11 cellular contexts compared by ENCODE assay signal in the genomic region with DNA sequence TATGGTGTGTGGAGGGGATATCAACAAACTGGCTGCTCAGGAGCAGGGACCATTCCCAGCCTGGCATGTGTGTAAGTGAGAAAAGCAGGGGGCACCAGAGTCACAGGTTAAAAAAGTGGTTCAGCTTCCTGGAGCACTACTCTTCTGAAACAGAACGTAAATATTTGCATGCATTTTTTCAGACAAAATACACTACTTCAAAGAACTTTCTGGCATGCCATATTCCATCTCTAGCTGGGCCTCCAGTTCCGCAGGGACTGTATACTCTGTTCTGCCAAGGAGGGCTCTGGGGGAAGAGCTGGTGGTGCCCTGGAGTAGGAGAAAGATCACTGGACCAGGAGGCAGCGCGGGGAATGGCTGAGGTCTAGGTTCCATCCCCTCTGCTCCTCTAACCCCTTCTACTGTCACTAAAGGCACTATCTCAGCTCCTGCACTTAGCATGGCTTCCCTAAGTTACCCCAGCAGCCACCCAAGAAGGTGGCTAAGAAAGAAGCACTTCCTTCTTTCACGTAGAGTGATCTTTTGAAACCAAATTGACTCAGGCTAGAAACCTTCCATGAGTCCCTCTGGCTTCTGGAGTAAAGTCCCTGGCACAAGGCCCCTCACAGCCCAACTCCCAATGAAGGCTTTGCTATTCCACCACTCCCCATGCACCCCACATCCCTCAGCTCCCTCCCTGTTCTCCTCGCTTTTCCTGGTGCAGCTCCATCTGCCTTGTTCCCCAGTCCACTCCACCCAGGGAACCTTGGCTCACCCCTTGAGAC. TPM values are rescaled to one million over a fixed set of nuclear protein-coding genes. Genes with fewer than 3 reads are reported as not detected.
DNase-seq lines count a peak whose midpoint lies in the region; ATAC-seq and TF ChIP-seq lines count a peak whose summit lies in the region.
"Had no signal": no experiment of that assay in that cellular context is flagged by ENCODE, and none has a peak within 500 bp of the region (broad histone marks: within the 10 kb centered on the region; RNA-seq: fewer than 3 reads in every experiment).

No MANE protein-coding gene starts in this region.

- H2AFZ ChIP-seq in HCT116 (ENCODE audit: low read depth, low read length, poor library complexity, severe bottlenecking) = no peak overlapping the region

- CTCF ChIA-PET in CD4-positive, alpha-beta T cell (lab: Charles Lee) = no interaction called here
- CTCF ChIA-PET in HCT116 (lab: Charles Lee) = interaction anchor here (1.4 kb wide), 1 partner anchor 302 kb away, joined by 4 read pairs; no protein-coding TSS in a partner anchor

- POLR2A ChIA-PET in CD4-positive, alpha-beta T cell (lab: Charles Lee) = no interaction called here
- POLR2A ChIA-PET in HCT116 (lab: Charles Lee) = no interaction called here

- no peaks in the 10 kb centered on the region for H3K9me3 ChIP-seq in CD4-positive, alpha-beta T cell (ENCODE audit: control insufficient read depth, low read length)
- H3K9me3 ChIP-seq in HCT116 (ENCODE audit: control insufficient read depth in 1 of 2, insufficient read depth in 1 of 2, low read depth in 1 of 2, low read length in 2 of 2) (no peaks in the 10 kb centered on the region), right lobe of liver (no peaks in the 10 kb centered on the region)

- WGBS in right lobe of liver (ENCODE audit: insufficient coverage, low coverage, low lambda C conversion rate, missing lambda C conversion rate) = 66% methylated on average over 5 of the region's 6 CpGs

- no peak overlapping the region for H3K27ac ChIP-seq in CD4-positive, alpha-beta T cell (ENCODE audit: low read depth, low read length)
- H3K27ac ChIP-seq in HCT116 (ENCODE audit: low read depth, low read length) = no peak overlapping the region
- no peak overlapping the region for H3K27ac ChIP-seq in right lobe of liver

- intact Hi-C loops in CD4-positive, alpha-beta T cell (cut with DNase I, micrococcal nuclease) = loop anchor here (10.0 kb wide), 2 partner anchors 57 to 157 kb away; a partner anchor contains a TSS
- intact Hi-C loops in HCT116 (cut with micrococcal nuclease) = loop anchor here (1.0 kb wide), 1 partner anchor 335 kb away; no protein-coding TSS in a partner anchor
- intact Hi-C loops in right lobe of liver (cut with DNase I) = no loop called here
- intact Hi-C loops in head of caudate nucleus (cut with DNase I) = no loop called here

- H3K4me3 Mint-ChIP-seq in CD4-positive, alpha-beta T cell = no peak overlapping the region
- H3K4me3 Mint-ChIP-seq: nephron progenitor cell; stimulated activated naive CD8-positive, alpha-beta T cell treated with anti-CD3 and anti-CD28 coated beads, Interleukin-15, Interleukin-2, amounts not matched to agents 100 ng/mL and 50 ng/mL, for 24 hours had no signal

- H3K27me3 ChIP-seq in CD4-positive, alpha-beta T cell (ENCODE audit: control insufficient read depth, insufficient read depth, low read length) = no peaks in the 10 kb centered on the region
- H3K27me3 ChIP-seq in HCT116 (ENCODE audit: insufficient read depth, low read length) = no peaks in the 10 kb centered on the region
- no peaks in the 10 kb centered on the region for H3K27me3 ChIP-seq in right lobe of liver

- no peaks in the 10 kb centered on the region for H3K36me3 Mint-ChIP-seq in CD4-positive, alpha-beta T cell (ENCODE audit: low read depth)

- no peaks in the 10 kb centered on the region for H3K9me2 ChIP-seq in HCT116 (ENCODE audit: insufficient read depth)

- no peak overlapping the region for H3K4me2 ChIP-seq in HCT116 (ENCODE audit: low read length)

- DNase-seq in CD4-positive, alpha-beta T cell = no peak
- DNase-seq in HCT116 (ENCODE audit: low read depth, low spot score) (no peak), right lobe of liver (no peak), D341Med (ENCODE audit: low spot score) (no peak), head of caudate nucleus (no peak)
- no peak for DNase-seq in stimulated activated CD4-positive, alpha-beta T cell treated with anti-CD3 and anti-CD28 coated beads, Interleukin-1b, Interleukin-23, amount 100 ng/mL, for 48 hours
- DNase-seq: nephron progenitor cell had no signal

- no peak overlapping the region for H3K9ac ChIP-seq in HCT116 (ENCODE audit: low read length)

- H3K4me3 ChIP-seq in HCT116 (replicated peaks in 1 of 2; ENCODE audit: low read depth in 1 of 2, low read length in 2 of 2) = no peak overlapping the region
- H3K4me3 ChIP-seq in WI38 (ENCODE audit: low read depth, low read length) = no peak overlapping the region
- no peak overlapping the region for H3K4me3 ChIP-seq in right lobe of liver
- H3K4me3 ChIP-seq: coronary artery had no signal

- TF ChIP-seq RAD21 in HCT116 (IDR thresholded peaks at IDR 0.05; ENCODE audit: low read depth) = peak; percentile 71

- H3K27me3 Mint-ChIP-seq in CD4-positive, alpha-beta T cell = no peaks in the 10 kb centered on the region
- H3K27me3 Mint-ChIP-seq: stimulated activated naive CD8-positive, alpha-beta T cell treated with anti-CD3 and anti-CD28 coated beads, Interleukin-15, Interleukin-2, amounts not matched to agents 100 ng/mL and 50 ng/mL, for 24 hours had no signal

- BruUV-seq in HCT116 (replicated peaks; lab: Mats Ljungman, UMichigan) = no TSS peak

- H4K20me1 ChIP-seq in HCT116 (ENCODE audit: insufficient read depth) = no peaks in the 10 kb centered on the region

- no peak for TF ChIP-seq CTCF in CD4-positive, alpha-beta T cell (IDR thresholded peaks at IDR 0.05)
- TF ChIP-seq CTCF in HCT116 (IDR thresholded peaks at IDR 0.05 in 2 of 3, conservative IDR thresholded peaks at IDR 0.05 in 1 of 3; ENCODE audit: borderline replicate concordance in 1 of 3, insufficient read depth in 1 of 3, low read depth in 2 of 3, low read length in 2 of 3) = peak; percentile 26 to 42 (median 38); a peak in 4 of 6 replicates
- TF ChIP-seq CTCF in WI38 (IDR thresholded peaks at IDR 0.05; ENCODE audit: low read depth, low read length) = 0 out of 2 replicates have a peak, but pooled peaks have one; percentile 28
- TF ChIP-seq CTCF in right lobe of liver (IDR thresholded peaks at IDR 0.05) = peak in 3 of 4 donors; percentile 15 to 24 (median 20)

- RAD21 ChIA-PET in HCT116 (lab: Charles Lee; ENCODE audit: low non-redundant PET in 1 of 2, low total read pairs in 2 of 2, uncharacterized antibody in 2 of 2, unreplicated experiment in 2 of 2) = interaction anchor here in 1 of 2 experiments (0.5 kb wide), 1 partner anchor 41 kb away, joined by 3 read pairs; no protein-coding TSS in a partner anchor

- H3K4me1 ChIP-seq in HCT116 (ENCODE audit: control insufficient read depth in 1 of 2, insufficient read depth in 2 of 2, low read length in 2 of 2) (no peaks in the 10 kb centered on the region), right lobe of liver (no peaks in the 10 kb centered on the region)

- no peaks in the 10 kb centered on the region for H3K9me3 Mint-ChIP-seq in CD4-positive, alpha-beta T cell
- H3K9me3 Mint-ChIP-seq: nephron progenitor cell; stimulated activated naive CD8-positive, alpha-beta T cell treated with anti-CD3 and anti-CD28 coated beads, Interleukin-15, Interleukin-2, amounts not matched to agents 100 ng/mL and 50 ng/mL, for 24 hours had no signal

- H3K4me1 Mint-ChIP-seq in CD4-positive, alpha-beta T cell (ENCODE audit: low read depth) = peaks cover 42% of the 10 kb centered on the region

- TF ChIP-seq POLR2A in HCT116 (IDR thresholded peaks at IDR 0.05; ENCODE audit: borderline replicate concordance, extremely low read depth, insufficient read depth, insufficient read length) = no peak
- TF ChIP-seq POLR2A in right lobe of liver (IDR thresholded peaks at IDR 0.05) = no peak

- H3K36me3 ChIP-seq in HCT116 (ENCODE audit: control insufficient read depth in 1 of 2, insufficient read depth in 2 of 2, low read length in 2 of 2) = no peaks in the 10 kb centered on the region
- no peaks in the 10 kb centered on the region for H3K36me3 ChIP-seq in right lobe of liver

- ATAC-seq in CD4-positive, alpha-beta T cell (ENCODE audit: poor library complexity) = peak; percentile 37
- ATAC-seq in HCT116 = peak; percentile 63
- peak in 2 of 4 donors; percentile 49 to 53 for ATAC-seq in right lobe of liver
- no peak for ATAC-seq in GM21381 (IDR thresholded peaks at IDR 0.05; ENCODE audit: unreplicated experiment)

- no peaks in the 10 kb centered on the region for H3K79me2 ChIP-seq in HCT116 (ENCODE audit: insufficient read depth, low read length)

- H3K27ac Mint-ChIP-seq in CD4-positive, alpha-beta T cell = no peak overlapping the region
- H3K27ac Mint-ChIP-seq: nephron progenitor cell; stimulated activated naive CD8-positive, alpha-beta T cell treated with anti-CD3 and anti-CD28 coated beads, Interleukin-15, Interleukin-2, amounts not matched to agents 100 ng/mL and 50 ng/mL, for 24 hours had no signal

TF ChIP-seq in HCT116, 20 proteins besides CTCF, POLR2A, EP300 and RAD21:
- no peak for TF ChIP-seq JUND (IDR thresholded peaks at IDR 0.05)
- TF ChIP-seq CEBPB (IDR thresholded peaks at IDR 0.05; ENCODE audit: low read depth) = no peak
- no peak for TF ChIP-seq FOSL1 (IDR thresholded peaks at IDR 0.05; ENCODE audit: low read depth)
- TF ChIP-seq, protein P1, sequence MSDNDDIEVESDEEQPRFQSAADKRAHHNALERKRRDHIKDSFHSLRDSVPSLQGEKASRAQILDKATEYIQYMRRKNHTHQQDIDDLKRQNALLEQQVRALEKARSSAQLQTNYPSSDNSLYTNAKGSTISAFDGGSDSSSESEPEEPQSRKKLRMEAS (IDR thresholded peaks at IDR 0.05) = no peak
TF ChIP-seq in HCT116: peak in this region for 0.

RNA-seq across cellular contexts. Expression of a gene that starts 57.6 kb away (rescaled TPM):
- total RNA-seq in CD4-positive, alpha-beta T cell = not detected
- total RNA-seq in HCT116 (2021; ENCODE audit: unreplicated experiment) = 7.7 TPM
- polyA plus RNA-seq in HCT116 (2012) = 4.1 and 4.9 TPM in 2 replicates
- 10 to 100 TPM in 5 of 6 experiments, 1 to 10 TPM in 1; 7.4 to 21.5 (median 11.3) TPM for total RNA-seq in right lobe of liver

Comparison
In these comparisons a context has a peak if more than half of its experiments do, and no peak if none do; other contexts are left out.
1. intact Hi-C loops: an anchor here in CD4-positive, alpha-beta T cell (10.0 kb wide) and HCT116 (1.0 kb wide); none called in right lobe of liver and head of caudate nucleus.